ENCODE assay signal across 16 cellular contexts in genomic region chr1:101460709-101461108, GRCh38.
DNase-seq lines count a peak whose midpoint lies in the region; ATAC-seq, FAIRE-seq and TF ChIP-seq lines count a peak whose summit lies in the region.
"Had no signal": no experiment of that assay in that cellular context is flagged by ENCODE, and none has a peak within 500 bp of the region (broad histone marks: within the 10 kb centered on the region; RNA-seq: fewer than 3 reads in every experiment).

No MANE protein-coding gene starts in this region.

- DNase-seq in GM12891 (ENCODE audit: insufficient read length, low spot score) (no peak), NCI-H1105 treated with DMSO at 0.1 percent for 48 hours (lab: John Stamatoyannopoulos, UW) (peak; percentile 92), NCI-H748 (lab: John Stamatoyannopoulos, UW; ENCODE audit: unreplicated experiment) (peak; percentile 76), fibroblast of mammary gland (ENCODE audit: low read depth) (peak; percentile 6), Ammon's horn (ENCODE audit: low spot score) (no peak), medulla oblongata (ENCODE audit: extremely low spot score) (no peak)
- DNase-seq: CD8-positive, alpha-beta T cell; EL; Karpas-422; NCI-H1694 treated with DMSO at 0.1 percent for 48 hours; NCI-H526 treated with DMSO at 0.1 percent for 48 hours; Peyer's patch; Right ventricle myocardium superior had no signal

- H3K4me3 ChIP-seq in fibroblast of mammary gland (ENCODE audit: control insufficient read depth, low read depth, low read length) = no peak overlapping the region
- H3K4me3 ChIP-seq: Peyer's patch had no signal

- TF ChIP-seq CTCF in fibroblast of mammary gland (conservative IDR thresholded peaks at IDR 0.05; ENCODE audit: control insufficient read depth, insufficient read depth, low read depth, low read length) = no peak

- peak; percentile 55 for FAIRE-seq in GM12891 (lab: Jason Lieb, UNC)
- FAIRE-seq: H54 had no signal

- no peak for ATAC-seq in GM21381 (IDR thresholded peaks at IDR 0.05; ENCODE audit: unreplicated experiment)
- ATAC-seq: CD8-positive, alpha-beta T cell; SK-N-SH treated with all-trans-retinoic acid at 6 μM for 48 hours had no signal

- no peak for TF ChIP-seq POLR2A in GM12891 (IDR thresholded peaks at IDR 0.05; ENCODE audit: low read depth, low read length)

TF ChIP-seq in GM12891, 5 proteins besides CTCF, POLR2A, EP300 and RAD21:
- TF ChIP-seq SPI1 (IDR thresholded peaks at IDR 0.05; ENCODE audit: low read depth, low read length) (no peak), PAX5 (IDR thresholded peaks at IDR 0.05; ENCODE audit: insufficient read depth, low read length, severe bottlenecking) (no peak), POLR2AphosphoS5 (IDR thresholded peaks at IDR 0.05; ENCODE audit: low read depth, low read length) (no peak), TAF1 (IDR thresholded peaks at IDR 0.05; ENCODE audit: low read depth, low read length) (no peak), POU2F2 (IDR thresholded peaks at IDR 0.05; ENCODE audit: low read depth, low read length) (no peak)

Comparison
In these comparisons a context has a peak if more than half of its experiments do, and no peak if none do; other contexts are left out.
1. DNase-seq: peak in NCI-H1105 treated with DMSO at 0.1 percent for 48 hours (single experiment), NCI-H748 (single experiment) and fibroblast of mammary gland (single experiment); none in GM12891 (single experiment), Ammon's horn (single experiment) and medulla oblongata (single experiment).